9 cellular contexts compared by ENCODE assay signal in genomic region chr1:13807213-13807612, GRCh38.
DNase-seq lines count a peak whose midpoint lies in the region; ATAC-seq, FAIRE-seq and TF ChIP-seq lines count a peak whose summit lies in the region.
"Had no signal": no experiment of that assay in that cellular context is flagged by ENCODE, and none has a peak within 500 bp of the region (broad histone marks: within the 10 kb centered on the region; RNA-seq: fewer than 3 reads in every experiment).

No MANE protein-coding gene starts in this region.

- H3K9me2 ChIP-seq in GM23248 (ENCODE audit: insufficient read depth), result no peaks in the 10 kb centered on the region

- H3K36me3 ChIP-seq in BE2C (no peaks in the 10 kb centered on the region), GM23248 (ENCODE audit: low read depth) (no peaks in the 10 kb centered on the region), keratinocyte (ENCODE audit: control insufficient read depth in 2 of 2, extremely low read depth in 1 of 2, insufficient read depth in 2 of 2, low read length in 2 of 2) (no peaks in the 10 kb centered on the region)
- H3K36me3 ChIP-seq: HAP-1 had no signal

- H4K20me1 ChIP-seq in GM23248 (ENCODE audit: insufficient read depth) (no peaks in the 10 kb centered on the region), keratinocyte (ENCODE audit: control insufficient read depth, extremely low read depth, insufficient read depth, low read length) (no peaks in the 10 kb centered on the region)

- TF ChIP-seq CTCF in BE2C (IDR thresholded peaks at IDR 0.05; ENCODE audit: low read depth, low read length), result peak; percentile 39
- TF ChIP-seq CTCF in VCaP (conservative IDR thresholded peaks at IDR 0.05), result 0 out of 2 replicates have a peak, but pooled peaks have one; percentile 16
- peak; percentile 65 to 75 (median 72) for TF ChIP-seq CTCF in keratinocyte (optimal IDR thresholded peaks at IDR 0.05 in 1 of 3, IDR thresholded peaks at IDR 0.05 in 1 of 3, conservative IDR thresholded peaks at IDR 0.05 in 1 of 3; ENCODE audit: extremely low read depth in 1 of 3, insufficient read depth in 2 of 3, low read length in 3 of 3)

- H3K9me3 ChIP-seq in BE2C (no peaks in the 10 kb centered on the region), GM23248 (ENCODE audit: low read depth) (no peaks in the 10 kb centered on the region), keratinocyte (ENCODE audit: control insufficient read depth, low read depth, low read length) (no peaks in the 10 kb centered on the region)
- H3K9me3 ChIP-seq: HAP-1 had no signal

- H3K27ac ChIP-seq in GM23248 (no peak overlapping the region), VCaP (no peak overlapping the region), keratinocyte (ENCODE audit: control insufficient read depth, insufficient read depth, low read length) (no peak overlapping the region)

- H3K27me3 ChIP-seq in BE2C, result no peaks in the 10 kb centered on the region
- no peaks in the 10 kb centered on the region for H3K27me3 ChIP-seq in GM23248 (replicated peaks; ENCODE audit: insufficient read depth)
- no peaks in the 10 kb centered on the region for H3K27me3 ChIP-seq in keratinocyte (ENCODE audit: control insufficient read depth, extremely low read depth, insufficient read depth, low read length)

- H3K9me1 ChIP-seq in keratinocyte (ENCODE audit: control insufficient read depth, extremely low read depth, insufficient read depth, low read length), result no peaks in the 10 kb centered on the region

- H3K9ac ChIP-seq in GM23248 (no peak overlapping the region), keratinocyte (ENCODE audit: control insufficient read depth, extremely low read depth, insufficient read depth, low read length) (no peak overlapping the region)

- H2AFZ ChIP-seq in GM23248, result no peak overlapping the region
- H2AFZ ChIP-seq in keratinocyte (ENCODE audit: control insufficient read depth, low read length), result no peak overlapping the region

- H3K4me2 ChIP-seq in GM23248 (ENCODE audit: unreplicated experiment) (no peak overlapping the region), keratinocyte (ENCODE audit: control insufficient read depth, extremely low read depth, insufficient read depth, low read depth, low read length) (no peak overlapping the region)

- ATAC-seq in HG03571 (IDR thresholded peaks at IDR 0.05; ENCODE audit: unreplicated experiment) (no peak), HG03025 (IDR thresholded peaks at IDR 0.05; ENCODE audit: low FRiP score, unreplicated experiment) (no peak)

- no peak for FAIRE-seq in keratinocyte (lab: Jason Lieb, UNC)

- no peak overlapping the region for H3K4me3 ChIP-seq in BE2C (ENCODE audit: low read depth, low read length)
- no peak overlapping the region for H3K4me3 ChIP-seq in GM23248
- no peak overlapping the region for H3K4me3 ChIP-seq in keratinocyte (ENCODE audit: control insufficient read depth in 2 of 3, extremely low read depth in 1 of 3, insufficient read depth in 2 of 3, low read depth in 1 of 3, low read length in 3 of 3)
- H3K4me3 ChIP-seq: HAP-1 had no signal

- DNase-seq in BE2C (peak; percentile 26), GM23248 (peak; percentile 37), keratinocyte (ENCODE audit: low read depth, low spot score) (no peak), kidney glomerular epithelial cell (lab: John Stamatoyannopoulos, UW) (no peak), activated gamma-delta T cell treated with Interleukin-2 at 50 U/mL for 16 hours (no peak)

- WGBS in GM23248 (ENCODE audit: low coverage in 1 of 2, low lambda C conversion rate in 2 of 2, missing lambda C conversion rate in 2 of 2), 2 experiments, result 68 to 71% methylated on average over 7 of the region's 7 CpGs

- in situ Hi-C loops in GM23248 (cut with MboI), result loop anchor here (10.0 kb wide), 1 partner anchor 132 kb away; no protein-coding TSS in a partner anchor

- no peaks in the 10 kb centered on the region for H3K4me1 ChIP-seq in BE2C
- no peaks in the 10 kb centered on the region for H3K4me1 ChIP-seq in GM23248 (ENCODE audit: insufficient read depth)
- peaks cover under 1% of the 10 kb centered on the region for H3K4me1 ChIP-seq in keratinocyte (ENCODE audit: control insufficient read depth, extremely low read depth, insufficient read depth, low read length)
- H3K4me1 ChIP-seq: HAP-1 had no signal

- no peaks in the 10 kb centered on the region for H3K79me2 ChIP-seq in GM23248 (ENCODE audit: insufficient read depth)
- no peaks in the 10 kb centered on the region for H3K79me2 ChIP-seq in keratinocyte (ENCODE audit: control insufficient read depth, insufficient read depth, low read length)

- no peaks in the 10 kb centered on the region for H3F3A ChIP-seq in GM23248 (ENCODE audit: insufficient read depth)

- dilution Hi-C loops in keratinocyte (cut with MboI; ENCODE audit: extremely low pct_ligation_motif_present, low sequenced_read_pairs), result no loop called here

Comparison
In these comparisons a context has a peak if more than half of its experiments do, and no peak if none do; other contexts are left out.
1. DNase-seq: peak in BE2C (single experiment) and GM23248 (single experiment); none in keratinocyte (single experiment), kidney glomerular epithelial cell (single experiment) and activated gamma-delta T cell treated with Interleukin-2 at 50 U/mL for 16 hours (single experiment).
2. CTCF ChIP-seq: peak in every context shown above with its lines; median percentile 72 in keratinocyte; 39 in BE2C; 16 in VCaP.